13 cellular contexts compared by ENCODE assay signal in the genomic region with DNA sequence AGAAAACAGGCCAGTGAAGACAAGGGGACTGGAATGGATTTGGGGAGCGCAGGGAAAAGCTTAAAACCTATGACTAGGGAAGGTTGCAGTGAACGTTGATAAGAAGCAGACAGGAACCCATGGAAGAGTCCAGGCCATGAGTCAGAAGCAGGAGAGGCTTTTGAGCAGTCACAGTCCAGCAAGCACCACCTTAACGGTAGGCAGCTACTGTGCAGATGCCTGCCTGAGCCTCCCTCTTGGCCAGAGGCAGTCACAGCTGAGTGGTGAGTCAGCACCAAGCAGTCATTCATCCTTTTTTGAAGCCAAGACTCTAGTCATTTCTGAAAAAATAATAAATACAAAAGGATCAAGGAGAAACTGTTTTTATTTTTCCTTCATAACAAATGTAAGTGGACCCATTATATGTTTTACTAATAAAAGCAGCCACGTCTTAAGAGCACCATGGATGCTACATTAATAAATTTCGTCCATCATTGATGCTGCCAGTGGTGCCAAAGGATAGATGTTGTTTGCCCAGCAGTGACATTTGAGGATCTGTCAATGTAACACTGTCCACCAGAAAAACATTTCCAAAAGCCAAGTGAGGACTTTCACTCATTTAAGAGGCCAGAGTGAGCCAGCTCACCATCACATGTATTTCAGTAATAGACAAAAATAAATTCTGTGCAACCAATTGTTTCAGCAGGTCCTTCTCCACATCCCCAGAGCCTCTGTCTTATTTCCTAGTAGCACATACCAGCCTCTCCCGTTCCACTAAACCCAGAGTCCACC. TPM values are rescaled to one million over a fixed set of nuclear protein-coding genes. Genes with fewer than 3 reads are reported as not detected.
DNase-seq lines count a peak whose midpoint lies in the region; ATAC-seq, FAIRE-seq and TF ChIP-seq lines count a peak whose summit lies in the region.
"Had no signal": no experiment of that assay in that cellular context is flagged by ENCODE, and none has a peak within 500 bp of the region (broad histone marks: within the 10 kb centered on the region; RNA-seq: fewer than 3 reads in every experiment).

No MANE protein-coding gene starts in this region.

- DNase-seq in AG20443 (ENCODE audit: low spot score) (peak; percentile 78), IMR-90 (peak; percentile 95), bronchial epithelial cell (ENCODE audit: low read depth) (peak; percentile 92), T-helper 9 cell (no peak), GM19240 (ENCODE audit: insufficient read length, low spot score) (no peak), cortex of kidney (lab: John Stamatoyannopoulos, UW) (no peak), DMS 273 treated with DMSO at 0.1 percent for 48 hours (lab: John Stamatoyannopoulos, UW) (no peak)
- DNase-seq: COR-L47; MM.1S; stimulated activated CD4-positive, alpha-beta T cell treated with anti-CD3 and anti-CD28 coated beads, Interleukin-2, amount 100 ng/mL, for 24 hours had no signal

- peaks cover 19% of the 10 kb centered on the region for H3K9me1 ChIP-seq in IMR-90 (ENCODE audit: insufficient read depth, low read length)

- intact Hi-C loops in IMR-90 (cut with micrococcal nuclease): no loop called here

- H4K8ac ChIP-seq in IMR-90 (ENCODE audit: low read depth in 2 of 2, low read length in 2 of 2): no peak overlapping the region

- H2AK9ac ChIP-seq in IMR-90 (replicated peaks; ENCODE audit: low read depth, low read length, poor library complexity): peak overlapping the region; percentile 29

- H2BK15ac ChIP-seq in IMR-90 (ENCODE audit: low read depth, low read length): no peak overlapping the region

- 86% methylated on average over 1 of the region's 6 CpGs; no CpG with 5 or more reads in 1 of the 2 experiments for WGBS in IMR-90 (ENCODE audit: extremely low coverage in 2 of 2, insufficient read length in 1 of 2), 2 experiments
- 68 to 81% methylated on average over 4 to 6 of the region's 6 CpGs for WGBS in mesodermal cell (ENCODE audit: insufficient coverage in 2 of 2), 2 experiments

- TF ChIP-seq RAD21 in IMR-90 (IDR thresholded peaks at IDR 0.05; ENCODE audit: low read length): no peak; the same call in 1 of the 2 replicates

- BruUV-seq in IMR-90 (replicated peaks; lab: Mats Ljungman, UMichigan): no TSS peak

- CTCF ChIA-PET in IMR-90 (lab: Yijun Ruan, JAX): no interaction called here

- H3K79me1 ChIP-seq in IMR-90 (ENCODE audit: low read depth in 1 of 2, low read length in 2 of 2): no peaks in the 10 kb centered on the region

- no peak overlapping the region for H3K4ac ChIP-seq in IMR-90 (ENCODE audit: low read depth, low read length)

- H4K20me1 ChIP-seq in IMR-90 (ENCODE audit: insufficient read depth, low read length): no peaks in the 10 kb centered on the region

- H3K36me3 ChIP-seq in IMR-90 (ENCODE audit: control insufficient read depth, insufficient read depth, low read length): no peaks in the 10 kb centered on the region
- H3K36me3 ChIP-seq in bronchial epithelial cell (ENCODE audit: control insufficient read depth, insufficient read depth, low read length): no peaks in the 10 kb centered on the region
- no peaks in the 10 kb centered on the region for H3K36me3 ChIP-seq in mesodermal cell (ENCODE audit: control insufficient read depth, insufficient read depth, low read length)

- dilution Hi-C loops in IMR-90 (cut with HindIII; ENCODE audit: low sequenced_read_pairs, unreplicated experiment): no loop called here

- H3K18ac ChIP-seq in IMR-90 (ENCODE audit: low read depth, low read length): no peak overlapping the region; the same call in 1 of the 2 replicates

- H3K14ac ChIP-seq in IMR-90 (replicated peaks; ENCODE audit: low read depth, low read length): no peak overlapping the region

- H2BK5ac ChIP-seq in IMR-90 (ENCODE audit: low read depth, low read length, poor library complexity, severe bottlenecking): peak overlapping the region; percentile 54

- peak overlapping the region; percentile 47; the same call in 1 of the 2 replicates for H3K4me2 ChIP-seq in IMR-90 (ENCODE audit: low read depth, low read length)

- FAIRE-seq in bronchial epithelial cell (lab: Jason Lieb, UNC): no peak

- no peak overlapping the region for H3K56ac ChIP-seq in IMR-90 (ENCODE audit: extremely low read depth, insufficient read depth, low read length)

- no peak for TF ChIP-seq POLR2A in IMR-90 (IDR thresholded peaks at IDR 0.05; ENCODE audit: low read depth, low read length)

- H3K4me1 ChIP-seq in IMR-90 (ENCODE audit: control insufficient read depth, insufficient read depth, low read length): peaks cover 7% of the 10 kb centered on the region
- H3K4me1 ChIP-seq in mesodermal cell (ENCODE audit: control insufficient read depth, insufficient read depth, low read length, poor library complexity, severe bottlenecking): peaks cover 14% of the 10 kb centered on the region

- POLR2A ChIA-PET in IMR-90 (lab: Charles Lee; ENCODE audit: unreplicated experiment): no interaction called here

- H3K9ac ChIP-seq in IMR-90 (ENCODE audit: low read depth, low read length): no peak overlapping the region

- peak overlapping the region; percentile 11 for H2AFZ ChIP-seq in IMR-90 (replicated peaks; ENCODE audit: low read length, poor library complexity)

- no peak overlapping the region for H3K23ac ChIP-seq in IMR-90 (ENCODE audit: low read depth, low read length)

- peak overlapping the region; percentile 29; the same call in 1 of the 2 replicates for H2BK120ac ChIP-seq in IMR-90 (ENCODE audit: low read depth, low read length)

- H3K27me3 ChIP-seq in IMR-90 (ENCODE audit: control insufficient read depth, insufficient read depth, low read length): no peaks in the 10 kb centered on the region
- H3K27me3 ChIP-seq in bronchial epithelial cell (ENCODE audit: control insufficient read depth, insufficient read depth, low read length): no peaks in the 10 kb centered on the region

- ATAC-seq in IMR-90 (ENCODE audit: low read depth): peak; percentile 98

- in situ Hi-C loops in IMR-90 (cut with MboI; ENCODE audit: low sequenced_read_pairs): no loop called here

- H3K9me3 ChIP-seq in IMR-90 (ENCODE audit: control insufficient read depth, insufficient read depth, low read length): no peaks in the 10 kb centered on the region
- peaks cover 8% of the 10 kb centered on the region for H3K9me3 ChIP-seq in mesodermal cell (ENCODE audit: control insufficient read depth, low read length)

- no peak overlapping the region; the same call in 1 of the 2 replicates for H4K5ac ChIP-seq in IMR-90 (ENCODE audit: low read depth, low read length)

- no peak overlapping the region for H2AK5ac ChIP-seq in IMR-90 (ENCODE audit: low read depth, low read length)

- TF ChIP-seq CTCF in IMR-90 (conservative IDR thresholded peaks at IDR 0.05; ENCODE audit: low read depth, low read length) (no peak), bronchial epithelial cell (IDR thresholded peaks at IDR 0.05; ENCODE audit: insufficient read depth, low read length, severe bottlenecking) (no peak)

- H3K4me3 ChIP-seq in IMR-90 (ENCODE audit: insufficient read depth, low read depth, low read length): no peak overlapping the region
- H3K4me3 ChIP-seq in bronchial epithelial cell (ENCODE audit: low read depth, low read length): no peak overlapping the region
- no peak overlapping the region for H3K4me3 ChIP-seq in mesodermal cell (ENCODE audit: extremely low read depth, insufficient read depth, low read length, poor library complexity, severe bottlenecking)
- H3K4me3 ChIP-seq: coronary artery had no signal

- H2BK20ac ChIP-seq in IMR-90 (ENCODE audit: low read depth, low read length): no peak overlapping the region; the same call in 1 of the 2 replicates

- H4K91ac ChIP-seq in IMR-90 (ENCODE audit: insufficient read depth, low read depth, low read length): no peak overlapping the region

- no peak overlapping the region for H3K27ac ChIP-seq in IMR-90 (ENCODE audit: insufficient read depth, low read length)
- peak overlapping the region; percentile 78 for H3K27ac ChIP-seq in mesodermal cell (ENCODE audit: low read depth, low read length, severe bottlenecking)
- H3K27ac ChIP-seq: coronary artery had no signal

TF ChIP-seq in IMR-90, 13 proteins besides CTCF, POLR2A, EP300 and RAD21:
- TF ChIP-seq BHLHE40 (IDR thresholded peaks at IDR 0.05; ENCODE audit: low read depth, low read length) (0 out of 2 replicates have a peak, but pooled peaks have one; percentile 30), FOS (IDR thresholded peaks at IDR 0.05; ENCODE audit: low read depth, low read length) (peak; percentile 78), MAZ (IDR thresholded peaks at IDR 0.05; ENCODE audit: borderline replicate concordance, low read depth, low read length) (no peak), MAFK (IDR thresholded peaks at IDR 0.05; ENCODE audit: low read depth, low read length) (peak; percentile 22; the same call in 1 of the 2 replicates), RFX5 (IDR thresholded peaks at IDR 0.05; ENCODE audit: low read depth, low read length) (no peak), NFE2L2 (IDR thresholded peaks at IDR 0.05; ENCODE audit: low read depth, low read length) (no peak)

RNA-seq across cellular contexts. Expression of gene ACTC1, which starts 42.1 kb away (rescaled TPM):
- total RNA-seq in IMR-90 (2012; rRNA removed) (0.83 and 1.1 TPM in 2 replicates), bronchial epithelial cell (not detected in 2 replicates)
- polyA plus RNA-seq in IMR-90 (2012; rRNA removed): 1.9 and 2.8 TPM in 2 replicates
- polyA plus RNA-seq in IMR-90 (2012; cell fraction: cytosol; rRNA removed): 0.63 and 1.7 TPM in 2 replicates
- 1.2 TPM in 2 replicates for polyA plus RNA-seq in IMR-90 (2012; cell fraction: nucleus; rRNA removed; ENCODE audit: low replicate concordance)
- 2,277 TPM for polyA plus RNA-seq in mesodermal cell (2013, experiment 1 of 2)
- polyA plus RNA-seq in mesodermal cell (2013, experiment 2 of 2): 2,014 TPM
- polyA plus RNA-seq: neural cell had no signal

Comparison
In these comparisons a context has a peak if more than half of its experiments do, and no peak if none do; other contexts are left out.
1. DNase-seq: peak in AG20443 (single experiment), IMR-90 (single experiment) and bronchial epithelial cell (single experiment); none in T-helper 9 cell (single experiment), GM19240 (single experiment), cortex of kidney (single experiment) and DMS 273 treated with DMSO at 0.1 percent for 48 hours (single experiment).